8 cellular contexts compared by ENCODE assay signal in the genomic region with DNA sequence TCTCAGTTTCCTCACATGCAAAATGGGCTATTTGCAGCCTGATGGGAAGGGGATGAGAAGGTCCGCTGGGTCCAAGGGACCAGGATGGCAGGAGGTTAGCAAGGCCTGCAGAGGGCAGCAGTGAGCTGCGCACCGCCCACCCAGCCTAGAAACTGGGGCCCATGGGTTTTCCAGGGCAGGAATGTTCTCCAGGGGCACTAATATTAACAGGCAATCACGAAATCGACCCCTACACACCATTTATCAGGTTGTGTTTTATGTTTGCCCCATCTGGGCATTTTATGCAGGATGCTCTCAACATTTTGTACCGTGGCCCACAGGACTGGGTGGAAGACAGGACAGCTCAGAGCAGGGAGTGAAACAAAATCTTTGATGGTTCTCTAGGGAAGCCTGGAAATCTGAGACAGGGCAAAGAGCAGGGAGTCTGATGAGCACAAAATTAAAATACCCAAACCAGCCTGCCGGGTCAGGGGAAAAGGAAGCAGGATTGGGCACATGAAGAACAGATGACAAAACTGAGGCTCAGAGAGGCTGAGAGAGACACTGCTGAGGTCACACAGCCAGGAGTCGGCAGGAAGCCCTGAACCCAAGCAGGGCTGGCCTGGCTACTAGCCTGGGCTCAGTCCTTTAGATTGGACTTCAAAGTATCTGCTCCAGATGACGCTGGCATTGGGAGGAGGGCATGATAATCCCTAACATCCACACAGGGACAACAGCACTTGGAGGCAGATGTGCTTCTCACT. TPM values are rescaled to one million over a fixed set of nuclear protein-coding genes. Genes with fewer than 3 reads are reported as not detected.
DNase-seq lines count a peak whose midpoint lies in the region; ATAC-seq lines count a peak whose summit lies in the region.

No MANE protein-coding gene starts in this region.

- H3K27ac Mint-ChIP-seq in activated naive CD8-positive, alpha-beta T cell = peak overlapping the region; percentile 54

- DNase-seq in Caki2 (ENCODE audit: low read depth) = peak; percentile 40
- DNase-seq in HuH-7 (ENCODE audit: low spot score) = peak; percentile 96
- DNase-seq in SK-N-DZ (ENCODE audit: low spot score) = peak; percentile 68
- peak; percentile 55 for DNase-seq in globus pallidus (ENCODE audit: low spot score)
- DNase-seq in pons (ENCODE audit: low spot score) = peak; percentile 50

- H3K36me3 Mint-ChIP-seq in activated naive CD8-positive, alpha-beta T cell = no peaks in the 10 kb centered on the region

- no peaks in the 10 kb centered on the region for H3K27me3 Mint-ChIP-seq in activated naive CD8-positive, alpha-beta T cell

- peaks cover 52% of the 10 kb centered on the region for H3K4me1 Mint-ChIP-seq in activated naive CD8-positive, alpha-beta T cell (ENCODE audit: low read depth)

- ATAC-seq in HG03135 (IDR thresholded peaks at IDR 0.05; ENCODE audit: unreplicated experiment) = no peak
- no peak for ATAC-seq in GM19397 (IDR thresholded peaks at IDR 0.05; ENCODE audit: unreplicated experiment)

- in situ Hi-C loops in Caki2 (cut with HindIII; ENCODE audit: low pct_unique_long_range_greater_than_20kb, low sequenced_read_pairs) = no loop called here

- no peaks in the 10 kb centered on the region for H3K9me3 Mint-ChIP-seq in activated naive CD8-positive, alpha-beta T cell (ENCODE audit: low read depth)

- peak overlapping the region; percentile 81 for H3K4me3 Mint-ChIP-seq in activated naive CD8-positive, alpha-beta T cell

RNA-seq across cellular contexts. Expression of a gene that starts 1.6 kb away (rescaled TPM):
- 41.9 and 60.7 TPM in 2 replicates for total RNA-seq in Caki2 (2014; rRNA removed; shearing (Covaris generic); ENCODE audit: low replicate concordance)
- polyA plus RNA-seq in SK-N-DZ (2014; cell fraction: cytosol; rRNA removed) = 28.3 and 44.3 TPM in 2 replicates
- 31.4 and 49.4 TPM in 2 replicates for polyA plus RNA-seq in SK-N-DZ (2014; cell fraction: nucleus; rRNA removed)

RNA-seq across cellular contexts. Expression of a gene that starts 33.4 kb away (rescaled TPM):
- total RNA-seq in Caki2 (2014; rRNA removed; shearing (Covaris generic); ENCODE audit: low replicate concordance) = 9.1 and 10.9 TPM in 2 replicates
- polyA plus RNA-seq in SK-N-DZ (2014; cell fraction: cytosol; rRNA removed) = 0.83 and 1.2 TPM in 2 replicates
- 0.58 and 2.4 TPM in 2 replicates for polyA plus RNA-seq in SK-N-DZ (2014; cell fraction: nucleus; rRNA removed)

RNA-seq across cellular contexts. Expression of a gene that starts 36.9 kb away (rescaled TPM):
- 0.26 and 2.3 TPM in 2 replicates for total RNA-seq in Caki2 (2014; rRNA removed; shearing (Covaris generic); ENCODE audit: low replicate concordance)
- polyA plus RNA-seq in SK-N-DZ (2014; cell fraction: cytosol; rRNA removed) = 0.74 and 1.2 TPM in 2 replicates
- polyA plus RNA-seq in SK-N-DZ (2014; cell fraction: nucleus; rRNA removed) = not detected in 2 replicates

Comparison
In these comparisons a context has a peak if more than half of its experiments do, and no peak if none do; other contexts are left out.
1. DNase-seq: peak in every context shown above with its lines; median percentile 96 in HuH-7; 68 in SK-N-DZ; 55 in globus pallidus; 50 in pons; 40 in Caki2.